ENCODE assay signal across 23 cellular contexts in the genomic region with DNA sequence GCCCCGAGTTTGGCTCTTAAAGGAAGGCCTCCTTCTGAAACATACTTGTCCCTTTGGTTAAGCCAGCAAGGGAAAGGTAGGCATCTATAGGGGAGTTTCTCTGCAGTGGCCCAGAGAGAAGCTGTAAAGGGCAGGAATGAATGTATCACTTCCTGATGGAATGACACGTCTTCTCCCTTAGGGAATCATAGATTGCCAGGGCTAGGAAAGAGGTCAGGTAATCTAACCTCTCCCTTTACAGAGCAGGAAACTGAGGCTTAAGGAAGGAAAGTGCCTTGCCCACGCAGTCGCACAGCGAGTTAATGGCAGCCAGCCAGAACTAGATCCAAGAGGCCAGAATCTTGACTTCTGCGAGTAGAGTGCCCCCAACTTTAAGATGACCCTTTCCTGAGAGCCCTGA.
DNase-seq lines count a peak whose midpoint lies in the region; ATAC-seq, FAIRE-seq and TF ChIP-seq lines count a peak whose summit lies in the region.
"Had no signal": no experiment of that assay in that cellular context is flagged by ENCODE, and none has a peak within 500 bp of the region (broad histone marks: within the 10 kb centered on the region; RNA-seq: fewer than 3 reads in every experiment).

No MANE protein-coding gene starts in this region.

- peaks cover 22% of the 10 kb centered on the region for H3K4me1 Mint-ChIP-seq in stimulated activated memory B cell treated with anti-CD40 and anti-IgM and Interleukin-4, amounts not matched to agents 10 μg/mL and 1 μg/mL and 100 μg/mL, for 72 hours
- H3K4me1 Mint-ChIP-seq: GM23338, H9 had no signal

- no peak for TF ChIP-seq POLR2A in K562 (conservative IDR thresholded peaks at IDR 0.05)

- peaks cover 28% of the 10 kb centered on the region for H3K36me3 Mint-ChIP-seq in stimulated activated memory B cell treated with anti-CD40 and anti-IgM and Interleukin-4, amounts not matched to agents 10 μg/mL and 1 μg/mL and 100 μg/mL, for 72 hours

- H3K27me3 Mint-ChIP-seq in stimulated activated memory B cell treated with anti-CD40 and anti-IgM and Interleukin-4, amounts not matched to agents 10 μg/mL and 1 μg/mL and 100 μg/mL, for 72 hours: no peaks in the 10 kb centered on the region
- H3K27me3 Mint-ChIP-seq: B cell; CD4-positive, CD25-positive, alpha-beta regulatory T cell had no signal

- no peak for TF ChIP-seq EP300 in K562 (IDR thresholded peaks at IDR 0.05; ENCODE audit: low read length)

- H3K9me1 ChIP-seq in K562 (ENCODE audit: control insufficient read depth, insufficient read depth, low read length): no peaks in the 10 kb centered on the region

- in situ Hi-C loops in K562 (cut with MboI) (no loop called here), ACHN (cut with HindIII; ENCODE audit: low pct_ligation_motif_present, low pct_unique_long_range_greater_than_20kb, low sequenced_read_pairs) (no loop called here)

- no peak overlapping the region for H2AFZ ChIP-seq in K562 (ENCODE audit: low read depth, low read length)
- H2AFZ ChIP-seq: GM23338 had no signal

- no peaks in the 10 kb centered on the region for H4K20me1 ChIP-seq in K562 (replicated peaks; ENCODE audit: control insufficient read depth, insufficient read depth, low read length)
- H4K20me1 ChIP-seq: BLaER1 had no signal

- no peak overlapping the region for H3K27ac Mint-ChIP-seq in stimulated activated memory B cell treated with anti-CD40 and anti-IgM and Interleukin-4, amounts not matched to agents 10 μg/mL and 1 μg/mL and 100 μg/mL, for 72 hours
- H3K27ac Mint-ChIP-seq: B cell; CD8-positive, alpha-beta T cell; GM23338; H9 had no signal

- ATAC-seq in K562: no peak
- no peak for ATAC-seq in stimulated activated memory B cell treated with anti-CD40 and anti-IgM and Interleukin-4, amounts not matched to agents 10 μg/mL and 1 μg/mL and 100 μg/mL, for 72 hours
- ATAC-seq: CD8-positive, alpha-beta T cell; GM23338; HCT116 had no signal

- H3K27ac ChIP-seq in K562 (ENCODE audit: extremely low read depth, low read depth, low read length) (no peak overlapping the region), small intestine (ENCODE audit: low read depth in 1 of 2, low read length in 1 of 2) (no peak overlapping the region)
- H3K27ac ChIP-seq: BLaER1, C4-2B had no signal

- BruUV-seq in K562 (replicated peaks; lab: Mats Ljungman, UMichigan): no TSS peak

- TF ChIP-seq RAD21 in K562 (CRISPR knock-in tag; conservative IDR thresholded peaks at IDR 0.05 in 1 of 2, IDR thresholded peaks at IDR 0.05 in 1 of 2): no peak

- no peak overlapping the region for H3K9ac ChIP-seq in K562 (ENCODE audit: insufficient read depth in 1 of 2, low read depth in 2 of 2, low read length in 2 of 2)
- H3K9ac ChIP-seq: BLaER1 had no signal

- 61% methylated on average over 6 of the region's 6 CpGs for WGBS in K562 (ENCODE audit: insufficient coverage, low coverage, missing lambda C conversion rate)
- 71 to 76% (median 75%) methylated on average over 6 of the region's 6 CpGs for WGBS in small intestine, 3 donors

- H3K79me2 ChIP-seq in K562 (ENCODE audit: control insufficient read depth, insufficient read depth, low read length): no peaks in the 10 kb centered on the region

- CTCF ChIA-PET in K562 (lab: Yijun Ruan, JAX; ENCODE audit: low intra/inter-chr PET ratio): interaction anchor here (0.6 kb wide), 1 partner anchor 76 kb away, joined by 3 read pairs; no protein-coding TSS in a partner anchor

- no peak overlapping the region for H3K4me2 ChIP-seq in K562 (ENCODE audit: insufficient read depth, low read length)
- H3K4me2 ChIP-seq: BLaER1, GM23338 had no signal

- no peak overlapping the region for H3K4me3 ChIP-seq in K562
- no peak overlapping the region for H3K4me3 ChIP-seq in small intestine (ENCODE audit: low read depth in 1 of 2, low read length in 2 of 2)
- H3K4me3 ChIP-seq: BLaER1, GM23338 had no signal

- peaks cover 3% of the 10 kb centered on the region; the same call in 1 of the 3 replicates for H3K36me3 ChIP-seq in K562 (ENCODE audit: control insufficient read depth, insufficient read depth, low read length)
- H3K36me3 ChIP-seq in small intestine (ENCODE audit: control insufficient read depth in 2 of 2, insufficient read depth in 2 of 2, low read length in 2 of 2): no peaks in the 10 kb centered on the region

- no peak for TF ChIP-seq CTCF in K562 (IDR thresholded peaks at IDR 0.05 in 2 of 3, conservative IDR thresholded peaks at IDR 0.05 in 1 of 3; ENCODE audit: insufficient read depth in 2 of 3, low read depth in 1 of 3, low read length in 3 of 3)

- peaks cover 0 to 8% of the 10 kb centered on the region in 2 experiments; a peak in 2 of 5 replicates for H3K4me1 ChIP-seq in K562 (replicated peaks in 1 of 2; ENCODE audit: control insufficient read depth in 2 of 2, insufficient read depth in 2 of 2, low read length in 2 of 2)
- H3K4me1 ChIP-seq in small intestine (ENCODE audit: control insufficient read depth in 2 of 2, insufficient read depth in 1 of 2, low read depth in 1 of 2, low read length in 1 of 2): no peaks in the 10 kb centered on the region

- H3K9me3 ChIP-seq in K562 (replicated peaks; ENCODE audit: control insufficient read depth, insufficient read depth, low read depth, low read length) (no peaks in the 10 kb centered on the region), small intestine (ENCODE audit: control insufficient read depth, low read depth) (no peaks in the 10 kb centered on the region)
- H3K9me3 ChIP-seq: BLaER1, Caco-2 had no signal

- FAIRE-seq in K562 (lab: Jason Lieb, UNC): no peak
- no peak for FAIRE-seq in small intestine (lab: Jason Lieb, UNC)
- FAIRE-seq: D721Med, GM12891, GM18507 had no signal

- POLR2A ChIA-PET in K562 (lab: Yijun Ruan, JAX): interaction anchor here (0.6 kb wide), 1 partner anchor 16 kb away, joined by 4 read pairs; no protein-coding TSS in a partner anchor

- no peak overlapping the region for H3K4me3 Mint-ChIP-seq in stimulated activated memory B cell treated with anti-CD40 and anti-IgM and Interleukin-4, amounts not matched to agents 10 μg/mL and 1 μg/mL and 100 μg/mL, for 72 hours
- H3K4me3 Mint-ChIP-seq: B cell; CD4-positive, CD25-positive, alpha-beta regulatory T cell; CD8-positive, alpha-beta T cell; GM23338; H9 had no signal

- H3K27me3 ChIP-seq in K562 (ENCODE audit: control insufficient read depth in 2 of 2, insufficient read depth in 2 of 2, low read length in 2 of 2) (no peaks in the 10 kb centered on the region), small intestine (ENCODE audit: control insufficient read depth in 2 of 2, insufficient read depth in 2 of 2, low read length in 2 of 2) (no peaks in the 10 kb centered on the region)
- H3K27me3 ChIP-seq: BLaER1 had no signal

- H3K9me3 Mint-ChIP-seq in stimulated activated memory B cell treated with anti-CD40 and anti-IgM and Interleukin-4, amounts not matched to agents 10 μg/mL and 1 μg/mL and 100 μg/mL, for 72 hours: no peaks in the 10 kb centered on the region
- H3K9me3 Mint-ChIP-seq: CD8-positive, alpha-beta T cell; GM23338; H9 had no signal

- DNase-seq in K562 (ENCODE audit: extremely low read depth in 1 of 4, low spot score in 3 of 4): no peak
- peak; percentile 74 for DNase-seq in dermis blood vessel endothelial cell
- DNase-seq in islet precursor cell: peak; percentile 43
- no peak for DNase-seq in ACHN
- no peak for DNase-seq in small intestine
- no peak for DNase-seq in NCI-H526 (lab: John Stamatoyannopoulos, UW)
- DNase-seq: CD4-positive, CD25-positive, alpha-beta regulatory T cell; CD8-positive, alpha-beta T cell; DMS 273 treated with DMSO at 0.1 percent for 48 hours; DMS79; EL; GF-D8; H9 had no signal

- intact Hi-C loops in K562 (cut with micrococcal nuclease): no loop called here

TF ChIP-seq in K562, 482 proteins besides CTCF, POLR2A, EP300 and RAD21:
- TF ChIP-seq NFIC (IDR thresholded peaks at IDR 0.05): peak; percentile 36; the same call in 1 of the 2 replicates
- TF ChIP-seq ZNF75A (CRISPR knock-in tag; IDR thresholded peaks at IDR 0.05): no peak
TF ChIP-seq in K562: peak in this region for 1.

Comparison
In these comparisons a context has a peak if more than half of its experiments do, and no peak if none do; other contexts are left out.
1. DNase-seq: peak in dermis blood vessel endothelial cell (single experiment) and islet precursor cell (single experiment); none in K562 (0 of 4), ACHN (single experiment), small intestine (single experiment) and NCI-H526 (0 of 2).